11 cellular contexts compared by ENCODE assay signal in genomic region chrX:1466232-1466661, GRCh38. TPM values are rescaled to one million over a fixed set of nuclear protein-coding genes. Genes with fewer than 3 reads are reported as not detected.
DNase-seq lines count a peak whose midpoint lies in the region; ATAC-seq, FAIRE-seq and TF ChIP-seq lines count a peak whose summit lies in the region.
"Had no signal": no experiment of that assay in that cellular context is flagged by ENCODE, and none has a peak within 500 bp of the region (broad histone marks: within the 10 kb centered on the region; RNA-seq: fewer than 3 reads in every experiment).

No MANE protein-coding gene starts in this region.

- no peak overlapping the region for H3K9ac ChIP-seq in KMS-11
- H3K9ac ChIP-seq in GM12878 (ENCODE audit: control insufficient read depth, insufficient read depth, low read length), result no peak overlapping the region

- TF ChIP-seq CTCF in CD8-positive, alpha-beta T cell (IDR thresholded peaks at IDR 0.05), result no peak
- TF ChIP-seq CTCF in KMS-11 (conservative IDR thresholded peaks at IDR 0.05; ENCODE audit: low read depth, low read length), result no peak
- no peak for TF ChIP-seq CTCF in GM12878 (IDR thresholded peaks at IDR 0.05 in 2 of 3, conservative IDR thresholded peaks at IDR 0.05 in 1 of 3; ENCODE audit: control insufficient read depth in 2 of 3, extremely low read depth in 1 of 3, insufficient read depth in 1 of 3, low read depth in 3 of 3, low read length in 3 of 3)
- no peak for TF ChIP-seq CTCF in hepatocyte (IDR thresholded peaks at IDR 0.05; ENCODE audit: poor library complexity)

- H3K4me2 ChIP-seq in KMS-11, result peak overlapping the region; percentile 93; the same call in 1 of the 2 replicates
- no peak overlapping the region; the same call in 1 of the 2 replicates for H3K4me2 ChIP-seq in GM12878 (ENCODE audit: control insufficient read depth, insufficient read depth)
- no peak overlapping the region for H3K4me2 ChIP-seq in hepatocyte

- H3K27me3 ChIP-seq in CD8-positive, alpha-beta T cell (ENCODE audit: insufficient read depth, low read length), result no peaks in the 10 kb centered on the region
- H3K27me3 ChIP-seq in KMS-11 (ENCODE audit: insufficient read depth, low read depth) (no peaks in the 10 kb centered on the region), GM12878 (replicated peaks in 1 of 2; ENCODE audit: control insufficient read depth in 2 of 2, insufficient read depth in 2 of 2, low read length in 1 of 2) (no peaks in the 10 kb centered on the region), hepatocyte (no peaks in the 10 kb centered on the region)

- in situ Hi-C loops in GM12878 (cut with MboI), result loop anchor here (25.0 kb wide), 1 partner anchor 1046 kb away; the partner anchor contains the start of genes DHRSX and ZBED1

- no peak overlapping the region for H2AFZ ChIP-seq in KMS-11 (ENCODE audit: low read depth)
- H2AFZ ChIP-seq in GM12878 (ENCODE audit: control insufficient read depth, low read depth, low read length), result no peak overlapping the region
- no peak overlapping the region for H2AFZ ChIP-seq in hepatocyte

- CTCF ChIA-PET in CD8-positive, alpha-beta T cell (lab: Charles Lee), result no interaction called here
- CTCF ChIA-PET in GM12878 (lab: Yijun Ruan, JAX), result no interaction called here

- H3K27me3 Mint-ChIP-seq in CD8-positive, alpha-beta T cell (ENCODE audit: low read depth), result no peaks in the 10 kb centered on the region
- H3K27me3 Mint-ChIP-seq in naive thymus-derived CD8-positive, alpha-beta T cell, result no peaks in the 10 kb centered on the region

- H4K20me1 ChIP-seq in KMS-11 (ENCODE audit: insufficient read depth) (no peaks in the 10 kb centered on the region), GM12878 (ENCODE audit: control insufficient read depth, insufficient read depth) (no peaks in the 10 kb centered on the region), hepatocyte (ENCODE audit: insufficient read depth, poor library complexity, severe bottlenecking) (no peaks in the 10 kb centered on the region)

- H3K4me3 Mint-ChIP-seq in CD8-positive, alpha-beta T cell, result no peak overlapping the region
- H3K4me3 Mint-ChIP-seq in naive thymus-derived CD8-positive, alpha-beta T cell, result peak overlapping the region in 8 of 10 donors; percentile 44 to 88 (median 64)

- H3K4me1 Mint-ChIP-seq in CD8-positive, alpha-beta T cell (ENCODE audit: low read depth), result peaks cover 82% of the 10 kb centered on the region
- H3K4me1 Mint-ChIP-seq in naive thymus-derived CD8-positive, alpha-beta T cell, result peaks cover 43 to 87% (median 86%) of the 10 kb centered on the region in 4 donors

- H3K27ac ChIP-seq in CD8-positive, alpha-beta T cell (ENCODE audit: low read depth, low read length), result no peak overlapping the region
- H3K27ac ChIP-seq in KMS-11, result peak overlapping the region; percentile 73; the same call in 1 of the 2 replicates
- H3K27ac ChIP-seq in GM12878 (ENCODE audit: control insufficient read depth, insufficient read depth), result no peak overlapping the region
- H3K27ac ChIP-seq in hepatocyte, result no peak overlapping the region

- no peak for TF ChIP-seq RAD21 in GM12878 (IDR thresholded peaks at IDR 0.05; ENCODE audit: insufficient read depth, low read depth, low read length)

- no peak overlapping the region for H3K4me3 ChIP-seq in CD8-positive, alpha-beta T cell (ENCODE audit: low read depth, low read length)
- H3K4me3 ChIP-seq in KMS-11 (IDR thresholded peaks at IDR 0.05; ENCODE audit: insufficient read depth, low read depth, low read length) (no peak overlapping the region), GM12878 (no peak overlapping the region), hepatocyte (no peak overlapping the region)

- H3K36me3 Mint-ChIP-seq in CD8-positive, alpha-beta T cell, result peaks cover 38% of the 10 kb centered on the region
- H3K36me3 Mint-ChIP-seq in naive thymus-derived CD8-positive, alpha-beta T cell, result peaks cover 0 to 34% (median 14%) of the 10 kb centered on the region in 3 donors

- FAIRE-seq in GM12878 (lab: Jason Lieb, UNC), result no peak
- FAIRE-seq: HTR-8/SVneo, keratinocyte had no signal

- no peak for ATAC-seq in CD8-positive, alpha-beta T cell
- no peak for ATAC-seq in GM12878
- no peak for ATAC-seq in naive thymus-derived CD8-positive, alpha-beta T cell
- no peak for ATAC-seq in GM21526 (IDR thresholded peaks at IDR 0.05; ENCODE audit: low FRiP score, unreplicated experiment)

- 97% methylated on average over 34 of the region's 36 CpGs for WGBS in GM12878 (ENCODE audit: insufficient coverage, insufficient replicate concordance, low lambda C conversion rate, missing lambda C conversion rate)
- WGBS in hepatocyte (ENCODE audit: low lambda C conversion rate, missing lambda C conversion rate), result 97% methylated on average over 31 of the region's 36 CpGs

- POLR2A ChIA-PET in CD8-positive, alpha-beta T cell (lab: Charles Lee), result no interaction called here
- POLR2A ChIA-PET in GM12878 (lab: Charles Lee), result no interaction called here
- POLR2A ChIA-PET in naive thymus-derived CD8-positive, alpha-beta T cell (lab: Charles Lee), result no interaction called here

- peak in 4 of 7 experiments; percentile 7 to 50 (median 12) for DNase-seq in CD8-positive, alpha-beta T cell
- no peak for DNase-seq in GM12878 (ENCODE audit: low read depth, low spot score)
- DNase-seq in naive thymus-derived CD8-positive, alpha-beta T cell, result peak in 1 of 10 donors; percentile 17
- DNase-seq in hepatocyte (ENCODE audit: low spot score), result no peak
- DNase-seq in SK-N-DZ (ENCODE audit: low spot score), result no peak
- DNase-seq in occipital lobe (lab: John Stamatoyannopoulos, UW), result no peak
- DNase-seq: NCI-H2029 treated with DMSO at 0.1 percent for 48 hours had no signal

- no peaks in the 10 kb centered on the region for H3K9me3 Mint-ChIP-seq in CD8-positive, alpha-beta T cell
- H3K9me3 Mint-ChIP-seq in naive thymus-derived CD8-positive, alpha-beta T cell, result no peaks in the 10 kb centered on the region

- no peak for TF ChIP-seq POLR2A in GM12878 (IDR thresholded peaks at IDR 0.05; ENCODE audit: low read depth, low read length)

- no peaks in the 10 kb centered on the region for H3K9me2 ChIP-seq in hepatocyte (replicated peaks; ENCODE audit: insufficient read depth)

- peaks cover 8% of the 10 kb centered on the region for H3K79me2 ChIP-seq in KMS-11 (ENCODE audit: insufficient read depth, low read depth)
- H3K79me2 ChIP-seq in GM12878 (ENCODE audit: control insufficient read depth, insufficient read depth, low read length), result peaks cover 15% of the 10 kb centered on the region
- no peaks in the 10 kb centered on the region for H3K79me2 ChIP-seq in hepatocyte

- intact Hi-C loops in CD8-positive, alpha-beta T cell (cut with DNase I, micrococcal nuclease), result no loop called here
- intact Hi-C loops in GM12878 (cut with micrococcal nuclease; ENCODE audit: unreplicated experiment), result loop anchor here (5.0 kb wide), 2 partner anchors 36 to 116 kb away; no protein-coding TSS in a partner anchor

- H3K9me3 ChIP-seq in CD8-positive, alpha-beta T cell (ENCODE audit: low read length), result no peaks in the 10 kb centered on the region
- H3K9me3 ChIP-seq in GM12878 (replicated peaks; ENCODE audit: control insufficient read depth, insufficient read depth, low read length), result no peaks in the 10 kb centered on the region; the same call in 2 of the 3 replicates
- no peaks in the 10 kb centered on the region for H3K9me3 ChIP-seq in hepatocyte (ENCODE audit: low read depth)

- peak overlapping the region; percentile 98 for H3K27ac Mint-ChIP-seq in CD8-positive, alpha-beta T cell
- peak overlapping the region in 9 of 10 donors; percentile 53 to 99 (median 83) for H3K27ac Mint-ChIP-seq in naive thymus-derived CD8-positive, alpha-beta T cell

- H3K4me1 ChIP-seq in CD8-positive, alpha-beta T cell (ENCODE audit: insufficient read depth, low read length), result peaks cover 85% of the 10 kb centered on the region
- H3K4me1 ChIP-seq in KMS-11 (ENCODE audit: low read depth, poor library complexity, severe bottlenecking), result peaks cover 79% of the 10 kb centered on the region
- peaks cover 37% of the 10 kb centered on the region for H3K4me1 ChIP-seq in GM12878 (ENCODE audit: control insufficient read depth, insufficient read depth, low read length)
- H3K4me1 ChIP-seq in hepatocyte (ENCODE audit: insufficient read depth), result no peaks in the 10 kb centered on the region

- SMC1A ChIA-PET in GM12878 (lab: Charles Lee; ENCODE audit: uncharacterized antibody, unreplicated experiment), result no interaction called here

- RAD21 ChIA-PET in GM12878 (lab: Charles Lee; ENCODE audit: unreplicated experiment), result no interaction called here

- BruUV-seq in GM12878 (replicated peaks; lab: Mats Ljungman, UMichigan), result no TSS peak

- TF ChIP-seq EP300 in GM12878 (IDR thresholded peaks at IDR 0.05; ENCODE audit: borderline replicate concordance in 1 of 2, control insufficient read depth in 1 of 2, low read depth in 2 of 2, low read length in 2 of 2), result no peak

- H3K36me3 ChIP-seq in CD8-positive, alpha-beta T cell (ENCODE audit: insufficient read depth, low read length), result peaks cover 19% of the 10 kb centered on the region
- H3K36me3 ChIP-seq in KMS-11 (ENCODE audit: insufficient read depth) (no peaks in the 10 kb centered on the region; the same call in 1 of the 2 replicates), GM12878 (ENCODE audit: control insufficient read depth in 2 of 2, insufficient read depth in 2 of 2, low read length in 1 of 2) (peaks cover 30 to 31% of the 10 kb centered on the region in 2 experiments), hepatocyte (replicated peaks; ENCODE audit: insufficient read depth, low read depth) (no peaks in the 10 kb centered on the region)

RNA-seq across cellular contexts. Expression of gene ASMTL, which starts 13.5 kb away (rescaled TPM):
- total RNA-seq in CD8-positive, alpha-beta T cell, result 10 to 100 TPM; 55.4 to 66.8 TPM
- total RNA-seq in GM12878 (2013; cell fraction: nucleolus; rRNA removed), result 32.4 and 34.7 TPM in 2 replicates
- total RNA-seq in GM12878 (2014; rRNA removed) (21.7 and 32.2 TPM in 2 replicates), GM12878 (2014; rRNA removed; fragmentation: Illumina TruSeq; extraction: Trizol) (15.5 and 18.1 TPM in 2 replicates), GM12878 (2021) (46.6 and 46.8 TPM in 2 replicates), hepatocyte (10.1 and 15.1 TPM in 2 replicates), occipital lobe (11.1 TPM)
- polyA plus RNA-seq in GM12878 (2011; ENCODE audit: low read depth), result 14.8 TPM
- polyA plus RNA-seq in GM12878 (2011; rRNA removed) (24.5 and 51.9 TPM in 2 replicates), GM12878 (2014; fragmentation: Illumina TruSeq; extraction: Trizol) (8.5 and 14.3 TPM in 2 replicates), GM12878 (2014; fragmentation: Nextera tagmentation; extraction: Ambion mirVana) (1 to 10 TPM; 1.6 to 3.8 TPM), GM12878 (2014; rRNA removed) (44.6 and 48.4 TPM in 2 replicates), GM12878 (2016; fragmentation: Nextera tagmentation; extraction: Ambion mirVana) (10 to 100 TPM; 32.1 to 34.4 TPM), hepatocyte (26.7 and 31.0 TPM in 2 replicates)
- polyA plus RNA-seq in GM12878 (2011; cell fraction: cytosol; rRNA removed), result 54.2 and 67.8 TPM in 2 replicates
- polyA plus RNA-seq in GM12878 (2011; cell fraction: nucleus; rRNA removed), result 97.6 and 127 TPM in 2 replicates
- polyA plus RNA-seq in GM12878 (2012), result 42.3 and 47.5 TPM in 2 replicates
- polyA minus RNA-seq in GM12878 (2011; rRNA and poly(A)+ RNA removed), result 31.2 and 53.8 TPM in 2 replicates
- polyA minus RNA-seq in GM12878 (2011; cell fraction: cytosol; rRNA and poly(A)+ RNA removed), result 20.7 and 21.2 TPM in 2 replicates
- 17.2 and 27.9 TPM in 2 replicates for polyA minus RNA-seq in GM12878 (2011; cell fraction: nucleus; rRNA and poly(A)+ RNA removed)
- 10 to 100 TPM; 24.9 to 27.2 TPM for total RNA-seq in naive thymus-derived CD8-positive, alpha-beta T cell
- 10 to 100 TPM; 37.8 to 43.6 (median 42.3) TPM for polyA plus RNA-seq in naive thymus-derived CD8-positive, alpha-beta T cell
- polyA plus RNA-seq in SK-N-DZ (2014; cell fraction: cytosol; rRNA removed), result 2.3 and 3.5 TPM in 2 replicates
- 5.2 and 6.5 TPM in 2 replicates for polyA plus RNA-seq in SK-N-DZ (2014; cell fraction: nucleus; rRNA removed)

Comparison
In these comparisons a context has a peak if more than half of its experiments do, and no peak if none do; other contexts are left out.
1. DNase-seq: peak in CD8-positive, alpha-beta T cell (4 of 7); none in GM12878 (single experiment), hepatocyte (single experiment), SK-N-DZ (single experiment) and occipital lobe (single experiment).